In the genomic region with DNA sequence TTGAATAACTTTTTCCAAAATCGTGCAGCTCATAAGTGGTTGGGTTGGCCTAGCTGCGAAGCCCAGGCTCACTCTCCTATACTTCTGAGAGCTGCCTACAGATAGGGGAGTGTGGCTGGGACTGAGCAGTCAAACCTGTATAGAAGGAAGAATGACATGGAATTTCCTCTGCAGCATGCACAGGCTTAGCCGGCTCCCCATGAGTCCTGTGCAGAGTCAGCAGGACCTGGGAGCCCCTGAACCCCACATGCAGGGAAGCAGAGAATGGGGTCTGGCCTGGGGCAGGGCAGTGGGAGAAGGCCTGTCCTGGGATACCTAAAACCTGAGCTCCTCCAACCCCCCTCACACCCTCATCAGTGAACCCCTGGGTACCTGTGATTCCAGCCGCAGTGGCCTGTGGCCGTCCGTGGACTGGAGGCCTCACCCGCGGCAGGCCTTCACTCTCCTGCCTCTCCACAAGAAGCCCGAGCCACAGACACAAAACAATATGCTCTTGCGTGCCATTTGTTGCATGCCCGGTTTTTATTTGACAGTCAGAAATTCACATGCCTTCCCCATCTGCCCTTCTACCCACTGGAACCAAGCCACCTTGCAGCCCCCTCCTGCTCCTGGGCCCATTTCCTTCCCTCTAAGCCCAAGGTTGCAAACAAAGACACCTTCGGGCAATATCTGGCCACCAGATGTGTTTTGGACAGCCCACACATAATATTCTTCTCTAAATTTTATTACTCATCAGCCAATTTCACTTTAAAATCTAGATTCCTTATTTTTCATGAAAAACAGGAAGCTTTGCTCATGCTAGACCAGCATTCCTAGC, we compare ENCODE assay signal across 14 cellular contexts. TPM values are rescaled to one million over a fixed set of nuclear protein-coding genes. Genes with fewer than 3 reads are reported as not detected.
DNase-seq lines count a peak whose midpoint lies in the region; ATAC-seq and TF ChIP-seq lines count a peak whose summit lies in the region.
"Had no signal": no experiment of that assay in that cellular context is flagged by ENCODE, and none has a peak within 500 bp of the region (broad histone marks: within the 10 kb centered on the region; RNA-seq: fewer than 3 reads in every experiment).

No MANE protein-coding gene starts in this region.

- DNase-seq in BJ (ENCODE audit: low read depth) (peak; percentile 92), GM23248 (peak; percentile 38), naive B cell (no peak), NCI-H187 treated with DMSO at 0.1 percent for 48 hours (lab: John Stamatoyannopoulos, UW) (no peak), lower leg skin (ENCODE audit: low spot score in 2 of 2) (no peak)
- DNase-seq: GOT3, NCI-H1417 treated with DMSO at 0.1 percent for 48 hours, PC-3, uterus had no signal

- peaks cover 96% of the 10 kb centered on the region for H3K4me1 Mint-ChIP-seq in activated naive CD8-positive, alpha-beta T cell (ENCODE audit: low read depth)
- peaks cover 72 to 83% (median 75%) of the 10 kb centered on the region in 3 donors for H3K4me1 Mint-ChIP-seq in naive B cell

- H3K9ac ChIP-seq in GM23248 = no peak overlapping the region; the same call in 1 of the 2 replicates

- 0 out of 2 replicates have a peak, but pooled peaks cover 5% of the 10 kb centered on the region for H3F3A ChIP-seq in GM23248 (ENCODE audit: insufficient read depth)

- POLR2A ChIA-PET in BJ (lab: Charles Lee) = no interaction called here

- intact Hi-C loops in lower leg skin (cut with DNase I; ENCODE audit: low total_unique reads) = no loop called here

- ATAC-seq in naive B cell (ENCODE audit: low read depth in 2 of 2) = no peak
- no peak for ATAC-seq in GM21447 (IDR thresholded peaks at IDR 0.05; ENCODE audit: unreplicated experiment)
- ATAC-seq in HG03039 (IDR thresholded peaks at IDR 0.05; ENCODE audit: unreplicated experiment) = no peak
- ATAC-seq: PC-3 had no signal

- in situ Hi-C loops in GM23248 (cut with MboI) = no loop called here

- peaks cover 11% of the 10 kb centered on the region for H3K4me1 ChIP-seq in GM23248 (ENCODE audit: insufficient read depth)
- H3K4me1 ChIP-seq: uterus had no signal

- H3K9me3 ChIP-seq in GM23248 (ENCODE audit: low read depth) = no peaks in the 10 kb centered on the region
- H3K9me3 ChIP-seq: uterus had no signal

- peak overlapping the region; percentile 62 for H3K4me3 Mint-ChIP-seq in activated naive CD8-positive, alpha-beta T cell
- peak overlapping the region in 2 of 8 donors; percentile 2 to 54 for H3K4me3 Mint-ChIP-seq in naive B cell

- H3K9me3 Mint-ChIP-seq in activated naive CD8-positive, alpha-beta T cell (ENCODE audit: low read depth) = no peaks in the 10 kb centered on the region
- H3K9me3 Mint-ChIP-seq in naive B cell = peaks cover 0 to 2% (median 0%) of the 10 kb centered on the region in 7 donors

- H3K36me3 Mint-ChIP-seq in activated naive CD8-positive, alpha-beta T cell = peaks cover 7% of the 10 kb centered on the region
- no peaks in the 10 kb centered on the region for H3K36me3 Mint-ChIP-seq in naive B cell

- no peak for TF ChIP-seq POLR2A in lower leg skin (IDR thresholded peaks at IDR 0.05)

- no peak for TF ChIP-seq CTCF in BJ (IDR thresholded peaks at IDR 0.05; ENCODE audit: insufficient read depth, low read depth, low read length)
- no peak for TF ChIP-seq CTCF in lower leg skin (IDR thresholded peaks at IDR 0.05)

- H3K27me3 ChIP-seq in BJ (ENCODE audit: control insufficient read depth, insufficient read depth, low read length) = no peaks in the 10 kb centered on the region
- no peaks in the 10 kb centered on the region for H3K27me3 ChIP-seq in GM23248 (replicated peaks; ENCODE audit: insufficient read depth)
- H3K27me3 ChIP-seq: uterus had no signal

- no peaks in the 10 kb centered on the region for H3K27me3 Mint-ChIP-seq in activated naive CD8-positive, alpha-beta T cell
- H3K27me3 Mint-ChIP-seq in naive B cell = no peaks in the 10 kb centered on the region

- H3K4me3 ChIP-seq in BJ (ENCODE audit: low read depth, low read length) = no peak overlapping the region
- no peak overlapping the region for H3K4me3 ChIP-seq in GM23248
- H3K4me3 ChIP-seq in lower leg skin (ENCODE audit: low read depth, poor library complexity, severe bottlenecking) = no peak overlapping the region
- H3K4me3 ChIP-seq: uterus had no signal

- H3K4me2 ChIP-seq in GM23248 (ENCODE audit: unreplicated experiment) = peak overlapping the region; percentile 9

- H3K79me2 ChIP-seq in GM23248 (ENCODE audit: insufficient read depth) = no peaks in the 10 kb centered on the region

- no peaks in the 10 kb centered on the region for H3K36me3 ChIP-seq in BJ (ENCODE audit: control insufficient read depth, insufficient read depth, low read length)
- no peaks in the 10 kb centered on the region for H3K36me3 ChIP-seq in GM23248 (ENCODE audit: low read depth)
- H3K36me3 ChIP-seq: uterus had no signal

- peak overlapping the region; percentile 80 for H2AFZ ChIP-seq in GM23248

- peak overlapping the region; percentile 98 for H3K27ac Mint-ChIP-seq in activated naive CD8-positive, alpha-beta T cell
- peak overlapping the region; percentile 86 to 97 (median 91) for H3K27ac Mint-ChIP-seq in naive B cell

- no peaks in the 10 kb centered on the region for H3K9me2 ChIP-seq in GM23248 (ENCODE audit: insufficient read depth)

- CTCF ChIA-PET in BJ (lab: Yijun Ruan, JAX) = interaction anchor here (0.9 to 2.7 kb wide), 6 partner anchors 9 to 159 kb away, joined by 3 to 8 read pairs (median 4); a partner anchor contains a TSS

- WGBS in GM23248 (ENCODE audit: low coverage in 1 of 2, low lambda C conversion rate in 2 of 2, missing lambda C conversion rate in 2 of 2), 2 experiments = 60% methylated on average over 12 of the region's 12 CpGs
- WGBS in lower leg skin, 2 donors = 52 to 58% methylated on average over 12 of the region's 12 CpGs

- H4K20me1 ChIP-seq in GM23248 (ENCODE audit: insufficient read depth) = no peaks in the 10 kb centered on the region

- H3K27ac ChIP-seq in GM23248 = no peak overlapping the region

RNA-seq across cellular contexts. Expression of a gene that starts 18.0 kb away (rescaled TPM):
- 0.69 and 1.1 TPM in 2 replicates for polyA plus RNA-seq in BJ (2011; rRNA removed)
- polyA minus RNA-seq in BJ (2011; rRNA and poly(A)+ RNA removed) = 0.57 and 0.71 TPM in 2 replicates
- total RNA-seq in GM23248 (2014; rRNA removed; shearing (Covaris generic)) = not detected in 2 replicates
- 0.06 TPM in 1 of 2 replicates, not detected in the other for polyA plus RNA-seq in GM23248 (2016; fragmentation: Nextera tagmentation; extraction: Ambion mirVana)
- not detected for polyA plus RNA-seq in naive B cell (ENCODE audit: low read depth in 6 of 6)
- total RNA-seq in lower leg skin = under 1 TPM; 0.06 to 0.27 (median 0.14) TPM
- total RNA-seq: bronchial epithelial cell, glomerular endothelial cell, PC-3 had no signal

RNA-seq across cellular contexts. Expression of a gene that starts 35.8 kb away (rescaled TPM):
- polyA plus RNA-seq in BJ (2011; rRNA removed) (78.7 and 169 TPM in 2 replicates), GM23248 (2016; fragmentation: Nextera tagmentation; extraction: Ambion mirVana) (152 and 153 TPM in 2 replicates), naive B cell (ENCODE audit: low read depth in 6 of 6) (10 to 100 TPM; 59.8 to 84.3 (median 64.0) TPM)
- polyA minus RNA-seq in BJ (2011; rRNA and poly(A)+ RNA removed) = 49.8 and 62.7 TPM in 2 replicates
- 60.8 and 81.6 TPM in 2 replicates for total RNA-seq in GM23248 (2014; rRNA removed; shearing (Covaris generic))
- 10 to 100 TPM; 14.5 to 56.5 (median 23.2) TPM for total RNA-seq in lower leg skin

Comparison
In these comparisons a context has a peak if more than half of its experiments do, and no peak if none do; other contexts are left out.
1. DNase-seq: peak in BJ (single experiment) and GM23248 (single experiment); none in naive B cell (single experiment), NCI-H187 treated with DMSO at 0.1 percent for 48 hours (single experiment) and lower leg skin (0 of 2).